In genomic region chr19:51783373-51783772, GRCh38 we compare ENCODE assay signal across 10 cellular contexts. TPM values are rescaled to one million over a fixed set of nuclear protein-coding genes. Genes with fewer than 3 reads are reported as not detected.
DNase-seq lines count a peak whose midpoint lies in the region; ATAC-seq and TF ChIP-seq lines count a peak whose summit lies in the region.
"Had no signal": no experiment of that assay in that cellular context is flagged by ENCODE, and none has a peak within 500 bp of the region (broad histone marks: within the 10 kb centered on the region; RNA-seq: fewer than 3 reads in every experiment).

No MANE protein-coding gene starts in this region.

- no peak overlapping the region for H2AFZ ChIP-seq in neuronal stem cell (ENCODE audit: low read length)

- 0 out of 2 replicates have a peak, but pooled peaks have one; percentile 14 for TF ChIP-seq CTCF in 22Rv1 (IDR thresholded peaks at IDR 0.05)

- no peaks in the 10 kb centered on the region for H3K36me3 Mint-ChIP-seq in T-helper 17 cell (ENCODE audit: low read depth)

- H3K27ac ChIP-seq in 22Rv1: no peak overlapping the region
- no peak overlapping the region for H3K27ac ChIP-seq in neuronal stem cell (replicated peaks; ENCODE audit: low read length)
- H3K27ac ChIP-seq: SJSA1 had no signal

- no peak overlapping the region for H3K18ac ChIP-seq in neuronal stem cell (ENCODE audit: low read length)

- H2BK15ac ChIP-seq in neuronal stem cell (ENCODE audit: low read length): no peak overlapping the region

- no CpG with 5 or more reads among the region's 3 CpGs for WGBS in neuronal stem cell (ENCODE audit: extremely low coverage in 2 of 2, insufficient read length in 2 of 2, insufficient replicate concordance in 1 of 2), 2 donors

- H3K14ac ChIP-seq in neuronal stem cell (ENCODE audit: low read length): no peak overlapping the region

- peak; percentile 17 for DNase-seq in ELF-1 (ENCODE audit: low read depth, low spot score)
- DNase-seq in OCI-M1 (lab: John Stamatoyannopoulos, UW): peak; percentile 95
- peak; percentile 7 for DNase-seq in fibroblast of peridontal ligament (ENCODE audit: extremely low read depth)
- no peak for DNase-seq in T-helper 17 cell
- no peak for DNase-seq in neuronal stem cell (ENCODE audit: low spot score)
- no peak for DNase-seq in stimulated activated CD4-positive, alpha-beta T cell treated with anti-CD3 and anti-CD28 coated beads, Interleukin-4, amount 100 ng/mL, for 4 hours
- DNase-seq: left cardiac atrium had no signal

- no peak overlapping the region for H3K27ac Mint-ChIP-seq in T-helper 17 cell

- H3K4me3 ChIP-seq in neuronal stem cell (ENCODE audit: low read length in 2 of 2): no peak overlapping the region
- H3K4me3 ChIP-seq: SJSA1 had no signal

- H3K27me3 ChIP-seq in neuronal stem cell (ENCODE audit: control insufficient read depth in 3 of 3, insufficient read depth in 3 of 3, low read depth in 1 of 3, low read length in 3 of 3): peaks cover 0 to 7% (median 0%) of the 10 kb centered on the region in 3 experiments
- H3K27me3 ChIP-seq: SJSA1 had no signal

- H4K8ac ChIP-seq in neuronal stem cell (ENCODE audit: low read depth, low read length): no peak overlapping the region

- H3K23ac ChIP-seq in neuronal stem cell (ENCODE audit: low read depth, low read length, poor library complexity): no peak overlapping the region

- ATAC-seq in T-helper 17 cell: no peak
- ATAC-seq in HG02973 (IDR thresholded peaks at IDR 0.05; ENCODE audit: unreplicated experiment): no peak

- no peak overlapping the region for H3K4me3 Mint-ChIP-seq in T-helper 17 cell

- no peaks in the 10 kb centered on the region for H3K4me1 ChIP-seq in neuronal stem cell (ENCODE audit: control insufficient read depth in 2 of 2, insufficient read depth in 1 of 2, low read depth in 1 of 2, low read length in 2 of 2)
- H3K4me1 ChIP-seq: SJSA1 had no signal

- H3K4me2 ChIP-seq in neuronal stem cell (ENCODE audit: insufficient read depth, low read length, poor library complexity, severe bottlenecking): no peak overlapping the region

- H3K9ac ChIP-seq in neuronal stem cell (ENCODE audit: low read depth, low read length, poor library complexity): no peak overlapping the region

- H3K36me3 ChIP-seq in neuronal stem cell (replicated peaks in 1 of 2; ENCODE audit: control insufficient read depth in 2 of 2, insufficient read depth in 2 of 2, low read length in 2 of 2): no peaks in the 10 kb centered on the region
- H3K36me3 ChIP-seq: SJSA1 had no signal

- H3K4me1 Mint-ChIP-seq in T-helper 17 cell: no peaks in the 10 kb centered on the region

- no peak overlapping the region for H3K4ac ChIP-seq in neuronal stem cell (ENCODE audit: low read length)

- H3K79me1 ChIP-seq in neuronal stem cell (ENCODE audit: low read depth, low read length): no peaks in the 10 kb centered on the region

- H3K27me3 Mint-ChIP-seq in T-helper 17 cell: peaks cover 32% of the 10 kb centered on the region

- H2BK120ac ChIP-seq in neuronal stem cell (ENCODE audit: low read depth, low read length): no peak overlapping the region

- H4K91ac ChIP-seq in neuronal stem cell (ENCODE audit: low read depth, low read length, poor library complexity): no peak overlapping the region

- H3K9me3 ChIP-seq in T-helper 17 cell (ENCODE audit: control insufficient read depth, low read length, poor library complexity, severe bottlenecking): no peaks in the 10 kb centered on the region
- peaks cover 0 to 2% of the 10 kb centered on the region in 2 donors for H3K9me3 ChIP-seq in neuronal stem cell (replicated peaks in 1 of 2; ENCODE audit: control insufficient read depth in 2 of 2, insufficient read depth in 1 of 2, low read depth in 1 of 2, low read length in 2 of 2)
- H3K9me3 ChIP-seq: SJSA1 had no signal

- H2BK12ac ChIP-seq in neuronal stem cell (ENCODE audit: low read length): no peak overlapping the region

- no peak overlapping the region for H2AK5ac ChIP-seq in neuronal stem cell (ENCODE audit: low read depth, low read length)

- H2BK5ac ChIP-seq in neuronal stem cell (ENCODE audit: low read length): no peak overlapping the region

RNA-seq across cellular contexts. Expression of gene FPR3, which starts 11.6 kb away (rescaled TPM):
- not detected for total RNA-seq in T-helper 17 cell
- not detected for polyA plus RNA-seq in neuronal stem cell (2013, experiment 1 of 2)
- not detected for polyA plus RNA-seq in neuronal stem cell (2013, experiment 2 of 2)
- total RNA-seq: SJSA1 had no signal

RNA-seq across cellular contexts. Expression of gene FPR2, which starts 22.4 kb away (rescaled TPM):
- under 1 TPM in 1 of 2 donors, not detected in 1; 0.40 TPM for total RNA-seq in T-helper 17 cell
- polyA plus RNA-seq in neuronal stem cell (2013, experiment 1 of 2): not detected
- not detected for polyA plus RNA-seq in neuronal stem cell (2013, experiment 2 of 2)
- total RNA-seq: SJSA1 had no signal

RNA-seq across cellular contexts. Expression of gene FPR1, which starts 31.7 kb away (rescaled TPM):
- total RNA-seq in T-helper 17 cell: 1 to 10 TPM in 1 of 2 donors, under 1 TPM in 1; 0.70 to 4.1 TPM
- not detected for polyA plus RNA-seq in neuronal stem cell (2013, experiment 1 of 2)
- polyA plus RNA-seq in neuronal stem cell (2013, experiment 2 of 2): not detected
- total RNA-seq: SJSA1 had no signal

RNA-seq across cellular contexts. Expression of gene HAS1, which starts 59.6 kb away (rescaled TPM):
- total RNA-seq in T-helper 17 cell: not detected
- 0.06 TPM for polyA plus RNA-seq in neuronal stem cell (2013, experiment 1 of 2)
- 0.08 TPM for polyA plus RNA-seq in neuronal stem cell (2013, experiment 2 of 2)
- total RNA-seq: SJSA1 had no signal

Comparison
In these comparisons a context has a peak if more than half of its experiments do, and no peak if none do; other contexts are left out.
1. DNase-seq: peak in ELF-1 (single experiment), OCI-M1 (single experiment) and fibroblast of peridontal ligament (single experiment); none in T-helper 17 cell (0 of 3), neuronal stem cell (single experiment) and stimulated activated CD4-positive, alpha-beta T cell treated with anti-CD3 and anti-CD28 coated beads, Interleukin-4, amount 100 ng/mL, for 4 hours (0 of 2).